ENCODE assay signal across 26 cellular contexts in the genomic region with DNA sequence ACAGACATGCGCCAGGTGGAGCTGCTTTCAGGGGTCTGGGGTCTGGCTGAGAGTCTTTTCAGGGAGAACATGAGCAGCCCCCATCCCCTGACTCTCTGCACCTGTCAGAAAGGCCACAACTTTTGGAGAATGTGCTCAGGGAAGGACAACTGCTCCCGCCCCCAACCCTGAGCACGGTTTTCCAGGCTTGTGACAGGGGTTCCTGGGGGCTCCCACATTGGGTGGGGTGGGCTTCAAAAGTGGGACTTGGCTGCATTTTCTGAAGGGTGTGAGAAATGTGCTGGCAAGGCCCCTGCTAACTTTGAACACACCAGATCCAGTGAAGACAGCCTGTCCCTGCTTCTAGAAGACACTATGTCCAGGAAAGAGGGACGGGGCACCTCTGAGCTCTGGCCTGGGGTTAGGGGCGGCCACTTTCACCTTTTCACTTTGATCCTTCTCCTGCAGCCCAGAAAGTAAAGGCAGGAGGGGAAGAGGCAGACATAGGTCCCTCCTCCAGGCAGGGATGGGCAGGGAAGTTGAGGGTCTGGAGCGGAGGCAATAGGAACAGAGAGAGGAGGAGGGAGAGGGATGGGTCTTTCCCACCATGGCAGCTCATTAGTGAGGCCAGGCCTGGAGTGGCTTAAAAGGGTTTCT. TPM values are rescaled to one million over a fixed set of nuclear protein-coding genes. Genes with fewer than 3 reads are reported as not detected.
DNase-seq lines count a peak whose midpoint lies in the region; ATAC-seq, FAIRE-seq and TF ChIP-seq lines count a peak whose summit lies in the region.
"Had no signal": no experiment of that assay in that cellular context is flagged by ENCODE, and none has a peak within 500 bp of the region (broad histone marks: within the 10 kb centered on the region; RNA-seq: fewer than 3 reads in every experiment).

No MANE protein-coding gene starts in this region.

- FAIRE-seq in kidney (lab: Jason Lieb, UNC) = no peak
- FAIRE-seq: colon, endometrium, GM12878, GM19239 had no signal

- peaks cover 0 to 8% (median 0%) of the 10 kb centered on the region in 11 experiments; a peak in 2 of 22 replicates for H4K20me1 ChIP-seq in BLaER1 treated with 17β-estradiol and CSF1 and Interleukin-3, amounts not matched to agents 10 nM and 100 nM
- no peaks in the 10 kb centered on the region for H4K20me1 ChIP-seq in neural progenitor cell (ENCODE audit: low read depth)

- H3K36me3 ChIP-seq in BLaER1 treated with 17β-estradiol and CSF1 and Interleukin-3, amounts not matched to agents 10 nM and 100 nM = no peaks in the 10 kb centered on the region
- H3K36me3 ChIP-seq in HUES6 (ENCODE audit: control insufficient read depth, insufficient read depth, low read length) (no peaks in the 10 kb centered on the region; the same call in 1 of the 2 replicates), neural progenitor cell (no peaks in the 10 kb centered on the region), kidney (ENCODE audit: control insufficient read depth in 1 of 2, insufficient read depth in 2 of 2, low read length in 2 of 2) (peaks cover 0 to 4% of the 10 kb centered on the region in 2 donors)
- H3K36me3 ChIP-seq: tibial nerve had no signal

- H3K27me3 Mint-ChIP-seq in neural progenitor cell (ENCODE audit: insufficient read depth, low read depth) = peaks cover 16% of the 10 kb centered on the region

- H3K4me3 Mint-ChIP-seq in neural progenitor cell = peak overlapping the region; percentile 72
- H3K4me3 Mint-ChIP-seq: CD8-positive, alpha-beta T cell; immature natural killer cell; stimulated activated naive CD8-positive, alpha-beta T cell treated with anti-CD3 and anti-CD28 coated beads, Interleukin-15, amount 100 ng/mL, for 72 hours had no signal

- no peaks in the 10 kb centered on the region for H3K79me2 ChIP-seq in neural progenitor cell (ENCODE audit: low read depth)

- H3K4me3 ChIP-seq in BLaER1 treated with 17β-estradiol and CSF1 and Interleukin-3, amounts not matched to agents 10 nM and 100 nM = no peak overlapping the region
- H3K4me3 ChIP-seq in HUES6 (ENCODE audit: low read depth, low read length) = peak overlapping the region; percentile 65; the same call in 1 of the 2 replicates
- H3K4me3 ChIP-seq in epithelial cell of proximal tubule (ENCODE audit: low read depth, low read length) = peak overlapping the region; percentile 63
- peak overlapping the region; percentile 48 for H3K4me3 ChIP-seq in neural progenitor cell
- peak overlapping the region in 1 of 2 donors; percentile 49 for H3K4me3 ChIP-seq in kidney (ENCODE audit: low read length in 2 of 2)
- H3K4me3 ChIP-seq: GM12878 had no signal

- H3K27me3 ChIP-seq in BLaER1 treated with 17β-estradiol and CSF1 and Interleukin-3, amounts not matched to agents 10 nM and 100 nM = peaks cover 22 to 53% (median 46%) of the 10 kb centered on the region in 11 experiments
- peaks cover 18% of the 10 kb centered on the region; the same call in 1 of the 2 replicates for H3K27me3 ChIP-seq in HUES6 (ENCODE audit: control insufficient read depth, insufficient read depth, low read length)
- H3K27me3 ChIP-seq in neural progenitor cell = peaks cover 23% of the 10 kb centered on the region

- DNase-seq in epithelial cell of proximal tubule (ENCODE audit: low read depth) (no peak), neural progenitor cell (ENCODE audit: low spot score) (peak; percentile 39), kidney (no peak)
- DNase-seq in NK-92 treated with Interleukin-12 subunit alpha and Interleukin-12 subunit beta, amount 100 ng/mL, for 24 hours (lab: John Stamatoyannopoulos, UW) = no peak
- DNase-seq: activated CD4-positive, alpha-beta T cell treated with anti-CD3 and anti-CD28 coated beads, Interleukin-2, amount 50 U/mL, for 1 hour; activated CD8-positive, alpha-beta memory T cell treated with anti-CD3 and anti-CD28 coated beads, Interleukin-2, amount 50 U/mL, for 48 hours; activated effector memory CD4-positive, alpha-beta T cell treated with Interleukin-2 at 50 U/mL for 16 hours; CD8-positive, alpha-beta T cell; GF-D8; immature natural killer cell; NCI-H1417 treated with DMSO at 0.1 percent for 48 hours; stimulated activated CD4-positive, alpha-beta T cell treated with anti-CD3 and anti-CD28 coated beads, Interleukin-4, amount 100 ng/mL, for 24 hours; stimulated activated naive CD8-positive, alpha-beta T cell treated with anti-CD3 and anti-CD28 coated beads, Interleukin-15, amount 100 ng/mL, for 72 hours; T-helper 1 cell had no signal

- no peak for TF ChIP-seq CTCF in epithelial cell of proximal tubule (conservative IDR thresholded peaks at IDR 0.05; ENCODE audit: low read depth, low read length)
- no peak for TF ChIP-seq CTCF in neural progenitor cell (IDR thresholded peaks at IDR 0.05)
- no peak for TF ChIP-seq CTCF in kidney (IDR thresholded peaks at IDR 0.05; ENCODE audit: borderline replicate concordance, extremely low read depth, insufficient read depth)

- peaks cover 33% of the 10 kb centered on the region for H3F3A ChIP-seq in neural progenitor cell (ENCODE audit: low read depth)

- H2AFZ ChIP-seq in neural progenitor cell (replicated peaks) = peak overlapping the region; percentile 15

- peaks cover 23 to 33% (median 28%) of the 10 kb centered on the region in 10 experiments for H3K4me1 ChIP-seq in BLaER1 treated with 17β-estradiol and CSF1 and Interleukin-3, amounts not matched to agents 10 nM and 100 nM
- H3K4me1 ChIP-seq in HUES6 (ENCODE audit: control insufficient read depth, insufficient read depth, low read length) (peaks cover 22% of the 10 kb centered on the region), neural progenitor cell (peaks cover 29% of the 10 kb centered on the region), kidney (ENCODE audit: control insufficient read depth in 1 of 2, insufficient read depth in 1 of 2, low read depth in 1 of 2, low read length in 2 of 2) (peaks cover 0 to 15% of the 10 kb centered on the region in 2 donors)

- H3K9me3 ChIP-seq in BLaER1 treated with 17β-estradiol and CSF1 and Interleukin-3, amounts not matched to agents 10 nM and 100 nM (replicated peaks in 1 of 11) = no peaks in the 10 kb centered on the region
- H3K9me3 ChIP-seq in HUES6 (ENCODE audit: control insufficient read depth, insufficient read depth, low read depth, low read length) (no peaks in the 10 kb centered on the region), neural progenitor cell (ENCODE audit: low read depth) (no peaks in the 10 kb centered on the region), kidney (ENCODE audit: control insufficient read depth in 1 of 2, low read length in 2 of 2) (no peaks in the 10 kb centered on the region)
- H3K9me3 ChIP-seq: tibial nerve had no signal

- H3K27ac Mint-ChIP-seq in neural progenitor cell = peak overlapping the region; percentile 6
- H3K27ac Mint-ChIP-seq: CD8-positive, alpha-beta T cell; immature natural killer cell had no signal

- intact Hi-C loops in kidney (cut with DNase I) = no loop called here

- no peaks in the 10 kb centered on the region for H3K9me3 Mint-ChIP-seq in neural progenitor cell
- H3K9me3 Mint-ChIP-seq: CD8-positive, alpha-beta T cell; immature natural killer cell; stimulated activated naive CD8-positive, alpha-beta T cell treated with anti-CD3 and anti-CD28 coated beads, Interleukin-15, amount 100 ng/mL, for 72 hours had no signal

- peak overlapping the region in 6 of 11 experiments; percentile 58 to 82 (median 72); a peak in 6 of 22 replicates for H3K4me2 ChIP-seq in BLaER1 treated with 17β-estradiol and CSF1 and Interleukin-3, amounts not matched to agents 10 nM and 100 nM
- H3K4me2 ChIP-seq in neural progenitor cell = peak overlapping the region; percentile 72

- peaks cover 42% of the 10 kb centered on the region for H3K4me1 Mint-ChIP-seq in neural progenitor cell
- H3K4me1 Mint-ChIP-seq: immature natural killer cell had no signal

- ATAC-seq in HG02759 (IDR thresholded peaks at IDR 0.05; ENCODE audit: unreplicated experiment) (no peak), HG03439 (IDR thresholded peaks at IDR 0.05; ENCODE audit: unreplicated experiment) (no peak)
- ATAC-seq: CD8-positive, alpha-beta T cell; GM12878; Right ventricle myocardium inferior; stimulated activated naive CD8-positive, alpha-beta T cell treated with anti-CD3 and anti-CD28 coated beads, Interleukin-15, amount 100 ng/mL, for 72 hours had no signal

- no peaks in the 10 kb centered on the region for H3K36me3 Mint-ChIP-seq in neural progenitor cell
- H3K36me3 Mint-ChIP-seq: CD8-positive, alpha-beta T cell; immature natural killer cell had no signal

- H3K9ac ChIP-seq in BLaER1 treated with 17β-estradiol and CSF1 and Interleukin-3, amounts not matched to agents 10 nM and 100 nM = no peak overlapping the region
- H3K9ac ChIP-seq in HUES6 (ENCODE audit: low read length) = peak overlapping the region; percentile 58
- no peak overlapping the region for H3K9ac ChIP-seq in neural progenitor cell
- H3K9ac ChIP-seq in kidney (ENCODE audit: low read length in 2 of 2) = no peak overlapping the region

- H3K27ac ChIP-seq in BLaER1 treated with 17β-estradiol and CSF1 and Interleukin-3, amounts not matched to agents 10 nM and 100 nM = no peak overlapping the region
- no peak overlapping the region for H3K27ac ChIP-seq in HUES6 (ENCODE audit: low read depth, low read length)
- no peak overlapping the region for H3K27ac ChIP-seq in neural progenitor cell
- no peak overlapping the region for H3K27ac ChIP-seq in kidney (ENCODE audit: low read depth in 2 of 2, low read length in 2 of 2)
- H3K27ac ChIP-seq: skin epidermis, tibial nerve had no signal

RNA-seq across cellular contexts. Expression of a gene that starts 1.6 kb away (rescaled TPM):
- 0.51 and 5.2 TPM in 2 replicates for total RNA-seq in epithelial cell of proximal tubule
- 0.06 and 3.5 TPM in 2 replicates for total RNA-seq in neural progenitor cell (ENCODE audit: low replicate concordance)
- total RNA-seq in kidney = 44.6 TPM
- polyA plus RNA-seq in kidney (ENCODE audit: insufficient read depth, low read depth, low replicate concordance) = 7.7 TPM
- total RNA-seq: H4 had no signal

RNA-seq across cellular contexts. Expression of a gene that starts 28.9 kb away (rescaled TPM):
- 4.2 and 8.5 TPM in 2 replicates for total RNA-seq in epithelial cell of proximal tubule
- total RNA-seq in neural progenitor cell (ENCODE audit: low replicate concordance) = 0.22 and 0.28 TPM in 2 replicates
- total RNA-seq in kidney = 27.1 TPM
- 13.0 TPM for polyA plus RNA-seq in kidney (ENCODE audit: insufficient read depth, low read depth, low replicate concordance)

RNA-seq across cellular contexts. Expression of a gene that starts 46.2 kb away (rescaled TPM):
- total RNA-seq in epithelial cell of proximal tubule (69.5 and 134 TPM in 2 replicates), neural progenitor cell (ENCODE audit: low replicate concordance) (61.4 and 81.8 TPM in 2 replicates), kidney (161 TPM)
- 684 TPM for polyA plus RNA-seq in kidney (ENCODE audit: insufficient read depth, low read depth, low replicate concordance)

Comparison
In these comparisons a context has a peak if more than half of its experiments do, and no peak if none do; other contexts are left out.
1. H3K4me3 ChIP-seq: peak in HUES6 (single experiment), epithelial cell of proximal tubule (single experiment) and neural progenitor cell (single experiment); none in BLaER1 treated with 17β-estradiol and CSF1 and Interleukin-3, amounts not matched to agents 10 nM and 100 nM (0 of 10).